17 cellular contexts compared by ENCODE assay signal in the genomic region with DNA sequence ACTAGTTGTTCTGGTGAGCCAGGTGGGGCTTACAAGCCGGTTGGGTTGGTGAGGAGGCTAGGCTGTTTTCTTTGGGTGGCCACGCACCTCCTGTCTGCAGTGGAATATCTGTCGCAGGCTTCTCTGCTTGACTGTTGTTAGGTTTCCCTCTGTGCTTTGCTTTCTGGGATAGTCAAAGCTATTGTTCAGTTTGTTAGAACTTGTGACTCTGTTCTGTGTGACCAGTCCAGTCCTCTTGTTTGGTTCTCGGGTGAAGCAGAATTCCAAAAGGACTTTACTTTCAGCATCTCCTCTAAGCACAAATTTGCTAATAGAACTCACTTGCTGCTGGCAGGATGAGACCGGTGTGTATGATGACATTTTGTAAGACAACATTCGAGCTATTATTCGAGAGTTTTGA.
DNase-seq lines count a peak whose midpoint lies in the region; TF ChIP-seq lines count a peak whose summit lies in the region.
"Had no signal": no experiment of that assay in that cellular context is flagged by ENCODE, and none has a peak within 500 bp of the region (broad histone marks: within the 10 kb centered on the region; RNA-seq: fewer than 3 reads in every experiment).

No MANE protein-coding gene starts in this region.

- H3K4me1 Mint-ChIP-seq in brain (peaks cover 71% of the 10 kb centered on the region), neural progenitor cell (peaks cover 29% of the 10 kb centered on the region)
- no peaks in the 10 kb centered on the region for H3K4me1 Mint-ChIP-seq in activated naive CD8-positive, alpha-beta T cell treated with anti-CD3 and anti-CD28 coated beads for 36 hours

- TF ChIP-seq CTCF in brain (conservative IDR thresholded peaks at IDR 0.05) = no peak
- TF ChIP-seq CTCF in neural progenitor cell (IDR thresholded peaks at IDR 0.05) = no peak

- H3K9me3 ChIP-seq in neural progenitor cell (ENCODE audit: low read depth) = no peaks in the 10 kb centered on the region
- H3K9me3 ChIP-seq: Caco-2 had no signal

- H2AFZ ChIP-seq in neural progenitor cell (replicated peaks) = peak overlapping the region; percentile 38
- H2AFZ ChIP-seq: GM23248 had no signal

- no peaks in the 10 kb centered on the region for H3K36me3 ChIP-seq in neural progenitor cell

- no peaks in the 10 kb centered on the region for H3K9me3 Mint-ChIP-seq in brain
- H3K9me3 Mint-ChIP-seq in neural progenitor cell = no peaks in the 10 kb centered on the region
- H3K9me3 Mint-ChIP-seq in activated naive CD8-positive, alpha-beta T cell treated with anti-CD3 and anti-CD28 coated beads for 36 hours = no peaks in the 10 kb centered on the region
- H3K9me3 Mint-ChIP-seq: CD4-positive, alpha-beta T cell had no signal

- H3K4me1 ChIP-seq in neural progenitor cell = peaks cover 22% of the 10 kb centered on the region

- H3K27me3 ChIP-seq in neural progenitor cell = no peaks in the 10 kb centered on the region

- H4K20me1 ChIP-seq in neural progenitor cell (ENCODE audit: low read depth) = no peaks in the 10 kb centered on the region

- H3K27ac ChIP-seq in neural progenitor cell = no peak overlapping the region
- H3K27ac ChIP-seq: C4-2B, GM23248, HL-60 had no signal

- H3K27me3 Mint-ChIP-seq in brain = no peaks in the 10 kb centered on the region
- H3K27me3 Mint-ChIP-seq in neural progenitor cell (ENCODE audit: insufficient read depth, low read depth) = peaks cover 4% of the 10 kb centered on the region
- H3K27me3 Mint-ChIP-seq in activated naive CD8-positive, alpha-beta T cell treated with anti-CD3 and anti-CD28 coated beads for 36 hours = peaks cover 11% of the 10 kb centered on the region

- H3F3A ChIP-seq in neural progenitor cell (ENCODE audit: low read depth) = peaks cover 11% of the 10 kb centered on the region

- no peaks in the 10 kb centered on the region for H3K79me2 ChIP-seq in neural progenitor cell (ENCODE audit: low read depth)

- no peak overlapping the region for H3K9ac ChIP-seq in neural progenitor cell
- H3K9ac ChIP-seq: GM23248 had no signal

- no peak overlapping the region for H3K4me3 ChIP-seq in neural progenitor cell
- H3K4me3 ChIP-seq: GM12878, GM23248 had no signal

- no peaks in the 10 kb centered on the region for H3K36me3 Mint-ChIP-seq in brain
- no peaks in the 10 kb centered on the region for H3K36me3 Mint-ChIP-seq in neural progenitor cell
- no peaks in the 10 kb centered on the region for H3K36me3 Mint-ChIP-seq in activated naive CD8-positive, alpha-beta T cell treated with anti-CD3 and anti-CD28 coated beads for 36 hours

- H3K4me3 Mint-ChIP-seq in brain (no peak overlapping the region), neural progenitor cell (no peak overlapping the region)
- no peak overlapping the region for H3K4me3 Mint-ChIP-seq in activated naive CD8-positive, alpha-beta T cell treated with anti-CD3 and anti-CD28 coated beads for 36 hours
- H3K4me3 Mint-ChIP-seq: CD4-positive, alpha-beta T cell; HFFc6 had no signal

- H3K4me2 ChIP-seq in neural progenitor cell = peak overlapping the region; percentile 67

- DNase-seq in globus pallidus (ENCODE audit: low spot score) (peak; percentile 53), neural progenitor cell (ENCODE audit: low spot score) (no peak), NCI-H1092 (lab: John Stamatoyannopoulos, UW) (no peak), AG08395 (ENCODE audit: low spot score) (no peak)
- no peak for DNase-seq in activated naive CD8-positive, alpha-beta T cell treated with anti-CD3 and anti-CD28 coated beads for 36 hours
- DNase-seq: ACHN; AML-193; Caco-2; CD4-positive, alpha-beta T cell; DND-41; EL; GM23248; HFFc6 had no signal

- peak overlapping the region in 3 of 5 experiments; percentile 0 to 44 (median 25) for H3K27ac Mint-ChIP-seq in brain
- no peak overlapping the region for H3K27ac Mint-ChIP-seq in neural progenitor cell
- no peak overlapping the region for H3K27ac Mint-ChIP-seq in activated naive CD8-positive, alpha-beta T cell treated with anti-CD3 and anti-CD28 coated beads for 36 hours
- H3K27ac Mint-ChIP-seq: CD4-positive, alpha-beta T cell; HFFc6 had no signal

Comparison
In these comparisons a context has a peak if more than half of its experiments do, and no peak if none do; other contexts are left out.
1. H3K27ac Mint-ChIP-seq: peak in brain (3 of 5); none in neural progenitor cell (single experiment) and activated naive CD8-positive, alpha-beta T cell treated with anti-CD3 and anti-CD28 coated beads for 36 hours (single experiment).